In the genomic region with DNA sequence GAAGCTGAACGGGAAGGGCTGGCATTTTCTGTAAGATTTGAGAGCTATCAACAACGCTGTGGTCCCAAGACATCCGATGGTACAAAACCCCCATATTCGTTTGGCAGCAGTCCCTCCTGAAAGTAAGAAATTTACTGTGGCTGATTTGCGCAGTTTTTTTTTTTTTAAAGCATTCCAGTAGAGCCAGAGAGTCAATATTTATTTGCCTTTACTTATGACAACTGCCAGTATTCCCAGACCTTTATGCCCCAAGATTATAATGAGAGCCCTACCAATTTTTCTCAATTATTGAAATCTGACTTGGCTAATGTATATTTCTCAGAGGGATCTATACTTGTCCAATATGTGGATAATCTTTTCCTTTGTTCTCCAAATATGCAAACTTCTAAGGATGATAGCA, we compare ENCODE assay signal across 8 cellular contexts.
"Had no signal": no experiment of that assay in that cellular context is flagged by ENCODE, and none has a peak within 500 bp of the region (broad histone marks: within the 10 kb centered on the region; RNA-seq: fewer than 3 reads in every experiment).

No MANE protein-coding gene starts in this region.

- FAIRE-seq: G401.6, GM12878, GM12891, GM12892, GM18507, GM19239 had no signal

- H3K4me3 ChIP-seq: GM12878 had no signal

- ATAC-seq: GM12878 had no signal

- DNase-seq: GDM1, GF-D8 had no signal
